1 cellular context compared by ENCODE assay signal in the genomic region with DNA sequence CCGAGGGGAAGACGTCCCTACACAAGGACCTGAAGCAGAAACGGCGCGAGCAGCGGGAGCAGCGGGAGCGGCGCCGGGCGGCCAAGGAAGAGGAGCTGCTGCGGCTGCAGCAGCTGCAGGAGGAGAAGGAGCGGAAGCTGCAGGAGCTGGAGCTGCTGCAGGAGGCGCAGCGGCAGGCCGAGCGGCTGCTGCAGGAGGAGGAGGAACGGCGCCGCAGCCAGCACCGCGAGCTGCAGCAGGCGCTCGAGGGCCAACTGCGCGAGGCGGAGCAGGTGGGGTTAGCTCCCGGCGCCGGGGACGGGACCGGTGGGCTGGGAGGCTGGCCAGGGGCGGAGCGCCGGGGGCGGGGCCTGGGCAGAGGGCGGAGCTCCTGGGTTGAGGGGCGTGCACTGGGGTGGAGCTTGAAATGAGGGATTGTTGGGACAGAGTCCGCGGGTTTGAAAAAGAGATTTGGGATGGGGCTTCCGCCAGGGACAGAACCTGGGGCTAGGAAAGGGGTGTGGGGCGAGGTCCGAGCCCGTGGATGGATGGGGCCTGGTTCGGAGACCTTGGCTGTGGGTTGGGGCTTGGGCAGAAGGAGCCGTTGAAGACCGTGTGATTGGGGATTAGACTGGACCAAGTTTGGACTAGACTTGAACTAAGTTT.
A peak's percentile ranks its signal among the peaks of the same experiment; 100 is the strongest.
TF ChIP-seq lines count a peak whose summit lies in the region.

No MANE protein-coding gene starts in this region.

TF ChIP-seq in HEK293, 187 proteins besides CTCF, POLR2A, EP300 and RAD21 (continued from another document and continues in another):
- TF ChIP-seq, protein P1, sequence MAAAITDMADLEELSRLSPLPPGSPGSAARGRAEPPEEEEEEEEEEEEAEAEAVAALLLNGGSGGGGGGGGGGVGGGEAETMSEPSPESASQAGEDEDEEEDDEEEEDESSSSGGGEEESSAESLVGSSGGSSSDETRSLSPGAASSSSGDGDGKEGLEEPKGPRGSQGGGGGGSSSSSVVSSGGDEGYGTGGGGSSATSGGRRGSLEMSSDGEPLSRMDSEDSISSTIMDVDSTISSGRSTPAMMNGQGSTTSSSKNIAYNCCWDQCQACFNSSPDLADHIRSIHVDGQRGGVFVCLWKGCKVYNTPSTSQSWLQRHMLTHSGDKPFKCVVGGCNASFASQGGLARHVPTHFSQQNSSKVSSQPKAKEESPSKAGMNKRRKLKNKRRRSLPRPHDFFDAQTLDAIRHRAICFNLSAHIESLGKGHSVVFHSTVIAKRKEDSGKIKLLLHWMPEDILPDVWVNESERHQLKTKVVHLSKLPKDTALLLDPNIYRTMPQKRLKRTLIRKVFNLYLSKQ (tag by site-specific recombination; IDR thresholded peaks at IDR 0.05; ENCODE audit: borderline replicate concordance), result no peak
- no peak for TF ChIP-seq ZNF664 (tag by site-specific recombination; IDR thresholded peaks at IDR 0.05)
- TF ChIP-seq ZNF404 (tag by site-specific recombination; IDR thresholded peaks at IDR 0.05), result no peak
- TF ChIP-seq, protein P2, sequence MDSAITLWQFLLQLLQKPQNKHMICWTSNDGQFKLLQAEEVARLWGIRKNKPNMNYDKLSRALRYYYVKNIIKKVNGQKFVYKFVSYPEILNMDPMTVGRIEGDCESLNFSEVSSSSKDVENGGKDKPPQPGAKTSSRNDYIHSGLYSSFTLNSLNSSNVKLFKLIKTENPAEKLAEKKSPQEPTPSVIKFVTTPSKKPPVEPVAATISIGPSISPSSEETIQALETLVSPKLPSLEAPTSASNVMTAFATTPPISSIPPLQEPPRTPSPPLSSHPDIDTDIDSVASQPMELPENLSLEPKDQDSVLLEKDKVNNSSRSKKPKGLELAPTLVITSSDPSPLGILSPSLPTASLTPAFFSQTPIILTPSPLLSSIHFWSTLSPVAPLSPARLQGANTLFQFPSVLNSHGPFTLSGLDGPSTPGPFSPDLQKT (IDR thresholded peaks at IDR 0.05; ENCODE audit: borderline replicate concordance, low read depth, low read length), result no peak
- no peak for TF ChIP-seq HOXD13 (CRISPR knock-in tag; IDR thresholded peaks at IDR 0.05; ENCODE audit: borderline replicate concordance)
- no peak for TF ChIP-seq ZNF623 (tag by site-specific recombination; IDR thresholded peaks at IDR 0.05)
- TF ChIP-seq, protein P3, sequence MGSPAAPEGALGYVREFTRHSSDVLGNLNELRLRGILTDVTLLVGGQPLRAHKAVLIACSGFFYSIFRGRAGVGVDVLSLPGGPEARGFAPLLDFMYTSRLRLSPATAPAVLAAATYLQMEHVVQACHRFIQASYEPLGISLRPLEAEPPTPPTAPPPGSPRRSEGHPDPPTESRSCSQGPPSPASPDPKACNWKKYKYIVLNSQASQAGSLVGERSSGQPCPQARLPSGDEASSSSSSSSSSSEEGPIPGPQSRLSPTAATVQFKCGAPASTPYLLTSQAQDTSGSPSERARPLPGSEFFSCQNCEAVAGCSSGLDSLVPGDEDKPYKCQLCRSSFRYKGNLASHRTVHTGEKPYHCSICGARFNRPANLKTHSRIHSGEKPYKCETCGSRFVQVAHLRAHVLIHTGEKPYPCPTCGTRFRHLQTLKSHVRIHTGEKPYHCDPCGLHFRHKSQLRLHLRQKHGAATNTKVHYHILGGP (tag by site-specific recombination; IDR thresholded peaks at IDR 0.05), result no peak
- TF ChIP-seq RBAK (tag by site-specific recombination; IDR thresholded peaks at IDR 0.05), result no peak
- TF ChIP-seq TCF7L2 (IDR thresholded peaks at IDR 0.05; ENCODE audit: borderline replicate concordance, low read depth, low read length), result no peak
- TF ChIP-seq ZNF10 (tag by site-specific recombination; IDR thresholded peaks at IDR 0.05), result peak; percentile 84
- TF ChIP-seq ZNF140 (tag by site-specific recombination; IDR thresholded peaks at IDR 0.05), result no peak
- peak; percentile 29; the same call in 1 of the 2 replicates for TF ChIP-seq ZFHX2 (tag by site-specific recombination; conservative IDR thresholded peaks at IDR 0.05)
- no peak for TF ChIP-seq BCL11A (tag by site-specific recombination; IDR thresholded peaks at IDR 0.05; ENCODE audit: low read depth)
- TF ChIP-seq ZNF274 (IDR thresholded peaks at IDR 0.05; ENCODE audit: low read length), result no peak
- TF ChIP-seq ZNF274 (tag by site-specific recombination; IDR thresholded peaks at IDR 0.05; ENCODE audit: borderline replicate concordance), result no peak
- TF ChIP-seq ZNF596 (tag by site-specific recombination; IDR thresholded peaks at IDR 0.05), result no peak
- no peak for TF ChIP-seq ZNF626 (tag by site-specific recombination; IDR thresholded peaks at IDR 0.05)
- TF ChIP-seq, protein P4, sequence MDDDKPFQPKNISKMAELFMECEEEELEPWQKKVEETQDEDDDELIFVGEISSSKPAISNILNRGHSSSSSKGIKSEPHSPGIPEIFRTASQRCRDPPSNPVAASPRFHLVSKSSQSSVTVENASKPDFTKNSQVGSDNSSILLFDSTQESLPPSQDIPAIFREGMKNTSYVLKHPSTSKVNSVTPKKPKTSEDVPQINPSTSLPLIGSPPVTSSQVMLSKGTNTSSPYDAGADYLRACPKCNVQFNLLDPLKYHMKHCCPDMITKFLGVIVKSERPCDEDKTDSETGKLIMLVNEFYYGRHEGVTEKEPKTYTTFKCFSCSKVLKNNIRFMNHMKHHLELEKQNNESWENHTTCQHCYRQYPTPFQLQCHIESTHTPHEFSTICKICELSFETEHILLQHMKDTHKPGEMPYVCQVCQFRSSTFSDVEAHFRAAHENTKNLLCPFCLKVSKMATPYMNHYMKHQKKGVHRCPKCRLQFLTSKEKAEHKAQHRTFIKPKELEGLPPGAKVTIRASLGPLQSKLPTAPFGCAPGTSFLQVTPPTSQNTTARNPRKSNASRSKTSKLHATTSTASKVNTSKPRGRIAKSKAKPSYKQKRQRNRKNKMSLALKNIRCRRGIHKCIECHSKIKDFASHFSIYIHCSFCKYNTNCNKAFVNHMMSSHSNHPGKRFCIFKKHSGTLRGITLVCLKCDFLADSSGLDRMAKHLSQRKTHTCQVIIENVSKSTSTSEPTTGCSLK (tag by site-specific recombination; IDR thresholded peaks at IDR 0.05), result no peak
- TF ChIP-seq SP3 (tag by site-specific recombination; IDR thresholded peaks at IDR 0.05), result peak; percentile 98
- no peak for TF ChIP-seq ZNF24 (tag by site-specific recombination; IDR thresholded peaks at IDR 0.05)
- no peak for TF ChIP-seq YY1 (tag by site-specific recombination; IDR thresholded peaks at IDR 0.05)
- no peak for TF ChIP-seq ZNF157 (tag by site-specific recombination; IDR thresholded peaks at IDR 0.05)
- TF ChIP-seq SP7 (tag by site-specific recombination; IDR thresholded peaks at IDR 0.05), result peak; percentile 57; the same call in 1 of the 2 replicates
- peak; percentile 90 for TF ChIP-seq ZNF394 (tag by site-specific recombination; IDR thresholded peaks at IDR 0.05; ENCODE audit: borderline replicate concordance)
- TF ChIP-seq ZNF560 (tag by site-specific recombination; IDR thresholded peaks at IDR 0.05; ENCODE audit: borderline replicate concordance), result no peak; the same call in 1 of the 2 replicates
- TF ChIP-seq, protein P5, sequence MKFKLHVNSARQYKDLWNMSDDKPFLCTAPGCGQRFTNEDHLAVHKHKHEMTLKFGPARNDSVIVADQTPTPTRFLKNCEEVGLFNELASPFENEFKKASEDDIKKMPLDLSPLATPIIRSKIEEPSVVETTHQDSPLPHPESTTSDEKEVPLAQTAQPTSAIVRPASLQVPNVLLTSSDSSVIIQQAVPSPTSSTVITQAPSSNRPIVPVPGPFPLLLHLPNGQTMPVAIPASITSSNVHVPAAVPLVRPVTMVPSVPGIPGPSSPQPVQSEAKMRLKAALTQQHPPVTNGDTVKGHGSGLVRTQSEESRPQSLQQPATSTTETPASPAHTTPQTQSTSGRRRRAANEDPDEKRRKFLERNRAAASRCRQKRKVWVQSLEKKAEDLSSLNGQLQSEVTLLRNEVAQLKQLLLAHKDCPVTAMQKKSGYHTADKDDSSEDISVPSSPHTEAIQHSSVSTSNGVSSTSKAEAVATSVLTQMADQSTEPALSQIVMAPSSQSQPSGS (tag by site-specific recombination; IDR thresholded peaks at IDR 0.05; ENCODE audit: low read depth), result no peak
- TF ChIP-seq ZBTB48 (tag by site-specific recombination; IDR thresholded peaks at IDR 0.05), result peak; percentile 88
- TF ChIP-seq ZNF792 (tag by site-specific recombination; IDR thresholded peaks at IDR 0.05), result 0 out of 2 replicates have a peak, but pooled peaks have one; percentile 16
- TF ChIP-seq, protein P6, sequence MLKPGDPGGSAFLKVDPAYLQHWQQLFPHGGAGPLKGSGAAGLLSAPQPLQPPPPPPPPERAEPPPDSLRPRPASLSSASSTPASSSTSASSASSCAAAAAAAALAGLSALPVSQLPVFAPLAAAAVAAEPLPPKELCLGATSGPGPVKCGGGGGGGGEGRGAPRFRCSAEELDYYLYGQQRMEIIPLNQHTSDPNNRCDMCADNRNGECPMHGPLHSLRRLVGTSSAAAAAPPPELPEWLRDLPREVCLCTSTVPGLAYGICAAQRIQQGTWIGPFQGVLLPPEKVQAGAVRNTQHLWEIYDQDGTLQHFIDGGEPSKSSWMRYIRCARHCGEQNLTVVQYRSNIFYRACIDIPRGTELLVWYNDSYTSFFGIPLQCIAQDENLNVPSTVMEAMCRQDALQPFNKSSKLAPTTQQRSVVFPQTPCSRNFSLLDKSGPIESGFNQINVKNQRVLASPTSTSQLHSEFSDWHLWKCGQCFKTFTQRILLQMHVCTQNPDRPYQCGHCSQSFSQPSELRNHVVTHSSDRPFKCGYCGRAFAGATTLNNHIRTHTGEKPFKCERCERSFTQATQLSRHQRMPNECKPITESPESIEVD (tag by site-specific recombination; IDR thresholded peaks at IDR 0.05), result no peak
- TF ChIP-seq ZNF335 (tag by site-specific recombination; conservative IDR thresholded peaks at IDR 0.05), result peak; percentile 100
- no peak for TF ChIP-seq ZNF211 (tag by site-specific recombination; IDR thresholded peaks at IDR 0.05; ENCODE audit: low read depth)
- TF ChIP-seq ZNF549 (tag by site-specific recombination; IDR thresholded peaks at IDR 0.05), result no peak
- TF ChIP-seq, protein P7, sequence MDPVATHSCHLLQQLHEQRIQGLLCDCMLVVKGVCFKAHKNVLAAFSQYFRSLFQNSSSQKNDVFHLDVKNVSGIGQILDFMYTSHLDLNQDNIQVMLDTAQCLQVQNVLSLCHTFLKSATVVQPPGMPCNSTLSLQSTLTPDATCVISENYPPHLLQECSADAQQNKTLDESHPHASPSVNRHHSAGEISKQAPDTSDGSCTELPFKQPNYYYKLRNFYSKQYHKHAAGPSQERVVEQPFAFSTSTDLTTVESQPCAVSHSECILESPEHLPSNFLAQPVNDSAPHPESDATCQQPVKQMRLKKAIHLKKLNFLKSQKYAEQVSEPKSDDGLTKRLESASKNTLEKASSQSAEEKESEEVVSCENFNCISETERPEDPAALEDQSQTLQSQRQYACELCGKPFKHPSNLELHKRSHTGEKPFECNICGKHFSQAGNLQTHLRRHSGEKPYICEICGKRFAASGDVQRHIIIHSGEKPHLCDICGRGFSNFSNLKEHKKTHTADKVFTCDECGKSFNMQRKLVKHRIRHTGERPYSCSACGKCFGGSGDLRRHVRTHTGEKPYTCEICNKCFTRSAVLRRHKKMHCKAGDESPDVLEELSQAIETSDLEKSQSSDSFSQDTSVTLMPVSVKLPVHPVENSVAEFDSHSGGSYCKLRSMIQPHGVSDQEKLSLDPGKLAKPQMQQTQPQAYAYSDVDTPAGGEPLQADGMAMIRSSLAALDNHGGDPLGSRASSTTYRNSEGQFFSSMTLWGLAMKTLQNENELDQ (tag by site-specific recombination; IDR thresholded peaks at IDR 0.05; ENCODE audit: low read depth), result no peak
- no peak for TF ChIP-seq ZNF48 (tag by site-specific recombination; IDR thresholded peaks at IDR 0.05)
- peak; percentile 94 for TF ChIP-seq ZIC2 (tag by site-specific recombination; IDR thresholded peaks at IDR 0.05)
- TF ChIP-seq ZNF223 (tag by site-specific recombination; IDR thresholded peaks at IDR 0.05), result no peak
- TF ChIP-seq ZNF19 (tag by site-specific recombination; IDR thresholded peaks at IDR 0.05; ENCODE audit: low read depth), result no peak
- no peak for TF ChIP-seq ZNF701 (tag by site-specific recombination; IDR thresholded peaks at IDR 0.05)
- no peak for TF ChIP-seq EGR2 (tag by site-specific recombination; IDR thresholded peaks at IDR 0.05; ENCODE audit: low read depth)
- TF ChIP-seq ZNF670 (tag by site-specific recombination; IDR thresholded peaks at IDR 0.05; ENCODE audit: low read depth), result no peak
- TF ChIP-seq ZFP37 (tag by site-specific recombination; IDR thresholded peaks at IDR 0.05), result no peak
- TF ChIP-seq, protein P8, sequence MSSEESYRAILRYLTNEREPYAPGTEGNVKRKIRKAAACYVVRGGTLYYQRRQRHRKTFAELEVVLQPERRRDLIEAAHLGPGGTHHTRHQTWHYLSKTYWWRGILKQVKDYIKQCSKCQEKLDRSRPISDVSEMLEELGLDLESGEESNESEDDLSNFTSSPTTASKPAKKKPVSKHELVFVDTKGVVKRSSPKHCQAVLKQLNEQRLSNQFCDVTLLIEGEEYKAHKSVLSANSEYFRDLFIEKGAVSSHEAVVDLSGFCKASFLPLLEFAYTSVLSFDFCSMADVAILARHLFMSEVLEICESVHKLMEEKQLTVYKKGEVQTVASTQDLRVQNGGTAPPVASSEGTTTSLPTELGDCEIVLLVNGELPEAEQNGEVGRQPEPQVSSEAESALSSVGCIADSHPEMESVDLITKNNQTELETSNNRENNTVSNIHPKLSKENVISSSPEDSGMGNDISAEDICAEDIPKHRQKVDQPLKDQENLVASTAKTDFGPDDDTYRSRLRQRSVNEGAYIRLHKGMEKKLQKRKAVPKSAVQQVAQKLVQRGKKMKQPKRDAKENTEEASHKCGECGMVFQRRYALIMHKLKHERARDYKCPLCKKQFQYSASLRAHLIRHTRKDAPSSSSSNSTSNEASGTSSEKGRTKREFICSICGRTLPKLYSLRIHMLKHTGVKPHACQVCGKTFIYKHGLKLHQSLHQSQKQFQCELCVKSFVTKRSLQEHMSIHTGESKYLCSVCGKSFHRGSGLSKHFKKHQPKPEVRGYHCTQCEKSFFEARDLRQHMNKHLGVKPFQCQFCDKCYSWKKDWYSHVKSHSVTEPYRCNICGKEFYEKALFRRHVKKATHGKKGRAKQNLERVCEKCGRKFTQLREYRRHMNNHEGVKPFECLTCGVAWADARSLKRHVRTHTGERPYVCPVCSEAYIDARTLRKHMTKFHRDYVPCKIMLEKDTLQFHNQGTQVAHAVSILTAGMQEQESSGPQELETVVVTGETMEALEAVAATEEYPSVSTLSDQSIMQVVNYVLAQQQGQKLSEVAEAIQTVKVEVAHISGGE (tag by site-specific recombination; conservative IDR thresholded peaks at IDR 0.05; ENCODE audit: low read depth), result 0 out of 2 replicates have a peak, but pooled peaks have one; percentile 24
- peak; percentile 93 for TF ChIP-seq KLF8 (tag by site-specific recombination; IDR thresholded peaks at IDR 0.05)
- TF ChIP-seq, protein P9, sequence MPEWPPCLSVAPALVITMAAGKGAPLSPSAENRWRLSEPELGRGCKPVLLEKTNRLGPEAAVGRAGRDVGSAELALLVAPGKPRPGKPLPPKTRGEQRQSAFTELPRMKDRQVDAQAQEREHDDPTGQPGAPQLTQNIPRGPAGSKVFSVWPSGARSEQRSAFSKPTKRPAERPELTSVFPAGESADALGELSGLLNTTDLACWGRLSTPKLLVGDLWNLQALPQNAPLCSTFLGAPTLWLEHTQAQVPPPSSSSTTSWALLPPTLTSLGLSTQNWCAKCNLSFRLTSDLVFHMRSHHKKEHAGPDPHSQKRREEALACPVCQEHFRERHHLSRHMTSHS (tag by site-specific recombination; IDR thresholded peaks at IDR 0.05), result no peak
